ENCODE assay signal across 16 cellular contexts in the genomic region with DNA sequence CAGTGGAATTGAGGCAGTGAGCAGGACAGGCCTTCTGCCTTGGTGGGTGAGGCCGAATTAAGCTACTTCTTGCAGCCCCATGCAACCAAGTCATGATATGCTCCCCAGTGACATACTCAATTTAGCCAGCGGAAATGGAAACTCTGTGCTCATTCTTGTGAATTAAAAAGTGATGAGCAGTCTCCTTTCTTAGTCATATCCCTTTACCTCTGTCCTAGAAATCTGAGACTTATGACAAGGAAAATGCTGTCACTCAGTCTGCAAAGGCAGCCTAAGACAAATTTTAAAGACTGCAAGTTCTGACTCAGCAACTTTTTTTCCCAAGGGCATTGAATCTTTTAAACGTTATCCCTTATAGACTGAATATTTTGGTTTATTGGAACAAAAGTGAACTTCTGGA.
DNase-seq lines count a peak whose midpoint lies in the region; ATAC-seq, FAIRE-seq and TF ChIP-seq lines count a peak whose summit lies in the region.
"Had no signal": no experiment of that assay in that cellular context is flagged by ENCODE, and none has a peak within 500 bp of the region (broad histone marks: within the 10 kb centered on the region; RNA-seq: fewer than 3 reads in every experiment).

No MANE protein-coding gene starts in this region.

- H3K4me3 Mint-ChIP-seq in CD8-positive, alpha-beta T cell: no peak overlapping the region
- H3K4me3 Mint-ChIP-seq: activated CD4-positive, alpha-beta T cell treated with anti-CD3 and anti-CD28 coated beads, Interleukin-2, amount 10 ng/mL, durations not matched to agents 7 days and 5 days; stimulated activated naive CD8-positive, alpha-beta T cell treated with anti-CD3 and anti-CD28 coated beads, Interleukin-15, Interleukin-2, amounts not matched to agents 100 ng/mL and 50 ng/mL, for 24 hours had no signal

- H3K79me2 ChIP-seq in PC-3 (ENCODE audit: low read length): no peaks in the 10 kb centered on the region

- no peaks in the 10 kb centered on the region for H3K27me3 ChIP-seq in BLaER1 treated with 17β-estradiol and CSF1 and Interleukin-3, amounts not matched to agents 10 nM and 100 nM
- no peaks in the 10 kb centered on the region for H3K27me3 ChIP-seq in PC-3 (ENCODE audit: low read length)
- H3K27me3 ChIP-seq in CD8-positive, alpha-beta T cell (ENCODE audit: insufficient read depth, low read length): no peaks in the 10 kb centered on the region
- no peaks in the 10 kb centered on the region for H3K27me3 ChIP-seq in pancreas

- 60 to 73% methylated on average over 3 of the region's 3 CpGs for WGBS in pancreas, 2 donors

- DNase-seq in PC-3: peak; percentile 90
- DNase-seq in choroid plexus epithelial cell (ENCODE audit: low read depth): peak; percentile 61
- peak; percentile 14 for DNase-seq in non-pigmented ciliary epithelial cell (ENCODE audit: low read depth)
- no peak for DNase-seq in ureter (ENCODE audit: low spot score)
- no peak for DNase-seq in CD8-positive, alpha-beta T cell
- DNase-seq in pancreas: no peak
- DNase-seq: activated CD4-positive, alpha-beta T cell treated with anti-CD3 and anti-CD28 coated beads, Interleukin-2, amount 10 ng/mL, durations not matched to agents 7 days and 5 days; Caco-2; erythroblast; mucosa of descending colon; NCI-H1930; NCI-H82 had no signal

- no peaks in the 10 kb centered on the region for H4K20me1 ChIP-seq in BLaER1 treated with 17β-estradiol and CSF1 and Interleukin-3, amounts not matched to agents 10 nM and 100 nM
- no peaks in the 10 kb centered on the region for H4K20me1 ChIP-seq in PC-3 (ENCODE audit: low read length)

- no peaks in the 10 kb centered on the region for H3K36me3 ChIP-seq in BLaER1 treated with 17β-estradiol and CSF1 and Interleukin-3, amounts not matched to agents 10 nM and 100 nM
- no peaks in the 10 kb centered on the region for H3K36me3 ChIP-seq in PC-3 (ENCODE audit: low read depth, low read length)
- H3K36me3 ChIP-seq in CD8-positive, alpha-beta T cell (ENCODE audit: insufficient read depth, low read length): no peaks in the 10 kb centered on the region
- H3K36me3 ChIP-seq in pancreas: no peaks in the 10 kb centered on the region
- H3K36me3 ChIP-seq: HAP-1 had no signal

- POLR2A ChIA-PET in PC-3 (lab: Charles Lee; ENCODE audit: unreplicated experiment): no interaction called here
- POLR2A ChIA-PET in CD8-positive, alpha-beta T cell (lab: Charles Lee): no interaction called here

- TF ChIP-seq CTCF in PC-3 (conservative IDR thresholded peaks at IDR 0.05; ENCODE audit: low read depth, low read length): no peak
- no peak for TF ChIP-seq CTCF in choroid plexus epithelial cell (conservative IDR thresholded peaks at IDR 0.05; ENCODE audit: low read depth, low read length)
- no peak for TF ChIP-seq CTCF in CD8-positive, alpha-beta T cell (IDR thresholded peaks at IDR 0.05)
- no peak for TF ChIP-seq CTCF in pancreas (IDR thresholded peaks at IDR 0.05)

- no peak for FAIRE-seq in pancreas (lab: Jason Lieb, UNC)

- H3K9me2 ChIP-seq in PC-3 (replicated peaks; ENCODE audit: low read length): no peaks in the 10 kb centered on the region

- CTCF ChIA-PET in PC-3 (lab: Charles Lee): no interaction called here
- CTCF ChIA-PET in CD8-positive, alpha-beta T cell (lab: Charles Lee): no interaction called here

- no peak overlapping the region for H2AFZ ChIP-seq in PC-3 (ENCODE audit: low read length)

- no peaks in the 10 kb centered on the region for H3K4me1 Mint-ChIP-seq in CD8-positive, alpha-beta T cell (ENCODE audit: low read depth)
- H3K4me1 Mint-ChIP-seq: activated CD4-positive, alpha-beta T cell treated with anti-CD3 and anti-CD28 coated beads, Interleukin-2, amount 10 ng/mL, durations not matched to agents 7 days and 5 days had no signal

- H3K4me3 ChIP-seq in BLaER1 treated with 17β-estradiol and CSF1 and Interleukin-3, amounts not matched to agents 10 nM and 100 nM: peak overlapping the region in 3 of 10 experiments; percentile 28 to 44 (median 28); a peak in 3 of 20 replicates
- H3K4me3 ChIP-seq in PC-3 (ENCODE audit: low read length) (peak overlapping the region; percentile 34; the same call in 1 of the 2 replicates), choroid plexus epithelial cell (ENCODE audit: low read depth, low read length) (no peak overlapping the region), pancreas (no peak overlapping the region)
- no peak overlapping the region for H3K4me3 ChIP-seq in CD8-positive, alpha-beta T cell (ENCODE audit: low read depth, low read length)
- H3K4me3 ChIP-seq: HAP-1, mucosa of descending colon had no signal

- no peaks in the 10 kb centered on the region for H3K36me3 Mint-ChIP-seq in CD8-positive, alpha-beta T cell

- peak overlapping the region in 6 of 11 experiments; percentile 5 to 81 (median 62); a peak in 10 of 22 replicates for H3K9ac ChIP-seq in BLaER1 treated with 17β-estradiol and CSF1 and Interleukin-3, amounts not matched to agents 10 nM and 100 nM
- peak overlapping the region; percentile 82 for H3K9ac ChIP-seq in PC-3 (ENCODE audit: low read length)

- peaks cover 2% of the 10 kb centered on the region for H3K9me3 Mint-ChIP-seq in CD8-positive, alpha-beta T cell

- H3K27me3 Mint-ChIP-seq in CD8-positive, alpha-beta T cell (ENCODE audit: low read depth): peaks cover 21% of the 10 kb centered on the region
- H3K27me3 Mint-ChIP-seq: activated CD4-positive, alpha-beta T cell treated with anti-CD3 and anti-CD28 coated beads, Interleukin-2, amount 10 ng/mL, durations not matched to agents 7 days and 5 days had no signal

- no peak overlapping the region for H3K27ac Mint-ChIP-seq in CD8-positive, alpha-beta T cell
- H3K27ac Mint-ChIP-seq: activated CD4-positive, alpha-beta T cell treated with anti-CD3 and anti-CD28 coated beads, Interleukin-2, amount 10 ng/mL, durations not matched to agents 7 days and 5 days; stimulated activated naive CD8-positive, alpha-beta T cell treated with anti-CD3 and anti-CD28 coated beads, Interleukin-15, Interleukin-2, amounts not matched to agents 100 ng/mL and 50 ng/mL, for 24 hours had no signal

- BruUV-seq in PC-3 (replicated peaks; lab: Mats Ljungman, UMichigan): no TSS peak

- peaks cover 0 to 10% (median 4%) of the 10 kb centered on the region in 11 experiments; a peak in 4 of 22 replicates for H3K9me3 ChIP-seq in BLaER1 treated with 17β-estradiol and CSF1 and Interleukin-3, amounts not matched to agents 10 nM and 100 nM (replicated peaks in 1 of 11)
- no peaks in the 10 kb centered on the region for H3K9me3 ChIP-seq in PC-3 (ENCODE audit: low read length)
- no peaks in the 10 kb centered on the region for H3K9me3 ChIP-seq in CD8-positive, alpha-beta T cell (ENCODE audit: low read length)
- H3K9me3 ChIP-seq in pancreas: no peaks in the 10 kb centered on the region
- H3K9me3 ChIP-seq: Caco-2, HAP-1, mucosa of descending colon had no signal

- peak; percentile 76 for ATAC-seq in PC-3
- ATAC-seq in CD8-positive, alpha-beta T cell: no peak
- no peak for ATAC-seq in GM21737 (IDR thresholded peaks at IDR 0.05; ENCODE audit: unreplicated experiment)
- no peak for ATAC-seq in pancreas

- peak overlapping the region in 9 of 11 experiments; percentile 13 to 89 (median 58); a peak in 16 of 22 replicates for H3K27ac ChIP-seq in BLaER1 treated with 17β-estradiol and CSF1 and Interleukin-3, amounts not matched to agents 10 nM and 100 nM
- peak overlapping the region; percentile 98 for H3K27ac ChIP-seq in PC-3 (ENCODE audit: low read length)
- H3K27ac ChIP-seq in CD8-positive, alpha-beta T cell (ENCODE audit: low read depth, low read length): no peak overlapping the region
- H3K27ac ChIP-seq in pancreas: no peak overlapping the region

- peaks cover 6% of the 10 kb centered on the region for H3F3A ChIP-seq in PC-3 (ENCODE audit: low read length, unreplicated experiment)

- peak overlapping the region; percentile 71 to 94 (median 82) for H3K4me2 ChIP-seq in BLaER1 treated with 17β-estradiol and CSF1 and Interleukin-3, amounts not matched to agents 10 nM and 100 nM
- peak overlapping the region; percentile 76 for H3K4me2 ChIP-seq in PC-3 (ENCODE audit: low read length)

- peaks cover 32 to 52% (median 46%) of the 10 kb centered on the region in 10 experiments for H3K4me1 ChIP-seq in BLaER1 treated with 17β-estradiol and CSF1 and Interleukin-3, amounts not matched to agents 10 nM and 100 nM
- H3K4me1 ChIP-seq in PC-3 (ENCODE audit: insufficient read depth, low read length): peaks cover 36% of the 10 kb centered on the region
- no peaks in the 10 kb centered on the region for H3K4me1 ChIP-seq in CD8-positive, alpha-beta T cell (ENCODE audit: insufficient read depth, low read length)
- no peaks in the 10 kb centered on the region for H3K4me1 ChIP-seq in pancreas
- H3K4me1 ChIP-seq: HAP-1 had no signal

- intact Hi-C loops in PC-3 (cut with micrococcal nuclease) (loop anchor here (1.0 kb wide), 2 partner anchors 21 to 161 kb away; no protein-coding TSS in a partner anchor), pancreas (cut with DNase I) (no loop called here)
- intact Hi-C loops in CD8-positive, alpha-beta T cell (cut with DNase I, micrococcal nuclease): no loop called here

Comparison
In these comparisons a context has a peak if more than half of its experiments do, and no peak if none do; other contexts are left out.
1. H3K27ac ChIP-seq: peak in BLaER1 treated with 17β-estradiol and CSF1 and Interleukin-3, amounts not matched to agents 10 nM and 100 nM (9 of 11) and PC-3 (single experiment); none in CD8-positive, alpha-beta T cell (single experiment) and pancreas (0 of 4).
2. DNase-seq: peak in PC-3 (single experiment), choroid plexus epithelial cell (single experiment) and non-pigmented ciliary epithelial cell (single experiment); none in ureter (single experiment), CD8-positive, alpha-beta T cell (0 of 7) and pancreas (0 of 6).